8 cellular contexts compared by ENCODE assay signal in genomic region chr9:96874947-96875459, GRCh38. TPM values are rescaled to one million over a fixed set of nuclear protein-coding genes. Genes with fewer than 3 reads are reported as not detected.
A peak's percentile ranks its signal among the peaks of the same experiment; 100 is the strongest.
DNase-seq lines count a peak whose midpoint lies in the region; ATAC-seq, FAIRE-seq and TF ChIP-seq lines count a peak whose summit lies in the region.

No MANE protein-coding gene starts in this region.

- FAIRE-seq in GM19239 (lab: Jason Lieb, UNC) = peak; percentile 86

- in situ Hi-C loops in transverse colon (cut with MboI; ENCODE audit: low pct_ligation_motif_present in 1 of 4, low pct_unique_long_range_greater_than_20kb in 1 of 4, low sequenced_read_pairs in 3 of 4) = loop anchor here in 3 of 4 donors (25.0 kb wide), 3 partner anchors 237 to 737 kb away; no protein-coding TSS in a partner anchor

- no peaks in the 10 kb centered on the region for H3K9me3 ChIP-seq in CD4-positive, alpha-beta T cell (ENCODE audit: control insufficient read depth, low read length)
- H3K9me3 ChIP-seq in lower lobe of right lung (no peaks in the 10 kb centered on the region), transverse colon (no peaks in the 10 kb centered on the region)

- H3K4me1 Mint-ChIP-seq in CD4-positive, alpha-beta T cell (ENCODE audit: low read depth) = peaks cover 24% of the 10 kb centered on the region
- peaks cover 26% of the 10 kb centered on the region for H3K4me1 Mint-ChIP-seq in central memory CD8-positive, alpha-beta T cell

- POLR2A ChIA-PET in CD4-positive, alpha-beta T cell (lab: Charles Lee) = interaction anchor here (1.0 to 1.1 kb wide), 2 partner anchors 24 to 759 kb away, joined by 3 read pairs; partner anchors contain the start of genes NCBP1 and TSTD2

- peaks cover 54% of the 10 kb centered on the region for H3K27me3 ChIP-seq in CD4-positive, alpha-beta T cell (ENCODE audit: control insufficient read depth, insufficient read depth, low read length)
- H3K27me3 ChIP-seq in lower lobe of right lung (ENCODE audit: low read depth) (peaks cover 38% of the 10 kb centered on the region), transverse colon (peaks cover 34% of the 10 kb centered on the region)

- CTCF ChIA-PET in CD4-positive, alpha-beta T cell (lab: Charles Lee) = interaction anchor here (0.6 to 3.2 kb wide), 3 partner anchors 9 to 459 kb away, joined by 3 to 16 read pairs (median 4); no protein-coding TSS in a partner anchor

- no peaks in the 10 kb centered on the region for H3K36me3 Mint-ChIP-seq in CD4-positive, alpha-beta T cell (ENCODE audit: low read depth)
- peaks cover 4% of the 10 kb centered on the region for H3K36me3 Mint-ChIP-seq in central memory CD8-positive, alpha-beta T cell (ENCODE audit: insufficient read depth)

- H3K9me3 Mint-ChIP-seq in CD4-positive, alpha-beta T cell = no peaks in the 10 kb centered on the region
- H3K9me3 Mint-ChIP-seq in central memory CD8-positive, alpha-beta T cell = no peaks in the 10 kb centered on the region

- H3K27me3 Mint-ChIP-seq in CD4-positive, alpha-beta T cell = peaks cover 74% of the 10 kb centered on the region
- peaks cover 38% of the 10 kb centered on the region for H3K27me3 Mint-ChIP-seq in central memory CD8-positive, alpha-beta T cell

- peak in 7 of 10 experiments; percentile 12 to 56 (median 26) for DNase-seq in CD4-positive, alpha-beta T cell
- DNase-seq in GM19239 (ENCODE audit: insufficient read length, low spot score) = no peak
- peak; percentile 94 for DNase-seq in RKO (ENCODE audit: low spot score)
- DNase-seq in central memory CD8-positive, alpha-beta T cell (ENCODE audit: low spot score in 2 of 2) = peak in 1 of 2 donors; percentile 56
- DNase-seq in lower lobe of right lung = no peak
- DNase-seq in transverse colon = peak; percentile 85
- no peak for DNase-seq in D341Med (ENCODE audit: low spot score)

- TF ChIP-seq CTCF in CD4-positive, alpha-beta T cell (IDR thresholded peaks at IDR 0.05) = no peak
- TF ChIP-seq CTCF in lower lobe of right lung (IDR thresholded peaks at IDR 0.05) (no peak), transverse colon (IDR thresholded peaks at IDR 0.05) (no peak)

- H3K27ac Mint-ChIP-seq in CD4-positive, alpha-beta T cell = peak overlapping the region; percentile 64
- H3K27ac Mint-ChIP-seq in central memory CD8-positive, alpha-beta T cell (ENCODE audit: low read depth) = peak overlapping the region; percentile 94

- peak; percentile 82 for TF ChIP-seq POLR2A in transverse colon (IDR thresholded peaks at IDR 0.05)

- peak; percentile 46 for TF ChIP-seq EP300 in transverse colon (IDR thresholded peaks at IDR 0.05; ENCODE audit: low read depth)

- H3K4me3 Mint-ChIP-seq in CD4-positive, alpha-beta T cell = peak overlapping the region; percentile 81
- peak overlapping the region; percentile 81 for H3K4me3 Mint-ChIP-seq in central memory CD8-positive, alpha-beta T cell

- 10 to 29% methylated on average over 2 to 13 of the region's 13 CpGs for WGBS in transverse colon (ENCODE audit: low coverage in 1 of 2), 2 donors

- H3K36me3 ChIP-seq in lower lobe of right lung (no peaks in the 10 kb centered on the region), transverse colon (no peaks in the 10 kb centered on the region)

- intact Hi-C loops in CD4-positive, alpha-beta T cell (cut with DNase I, micrococcal nuclease) = no loop called here
- intact Hi-C loops in lower lobe of right lung (cut with DNase I) (no loop called here), transverse colon (cut with DNase I; ENCODE audit: low total_unique reads) (no loop called here)

- H3K4me3 ChIP-seq in lower lobe of right lung (peak overlapping the region; percentile 56), transverse colon (peak overlapping the region; percentile 22 to 58 (median 44))

- H3K4me1 ChIP-seq in lower lobe of right lung = peaks cover 18% of the 10 kb centered on the region
- peaks cover 0 to 25% (median 5%) of the 10 kb centered on the region in 4 donors for H3K4me1 ChIP-seq in transverse colon

- H3K27ac ChIP-seq in CD4-positive, alpha-beta T cell (ENCODE audit: low read depth, low read length) = peak overlapping the region; percentile 13
- peak overlapping the region; percentile 59 for H3K27ac ChIP-seq in lower lobe of right lung
- peak overlapping the region; percentile 80 to 89 (median 86) for H3K27ac ChIP-seq in transverse colon

- peak; percentile 93 for ATAC-seq in CD4-positive, alpha-beta T cell (ENCODE audit: poor library complexity)
- ATAC-seq in HG03196 (IDR thresholded peaks at IDR 0.05; ENCODE audit: unreplicated experiment) (peak; percentile 47), lower lobe of right lung (peak; percentile 85 to 92)
- ATAC-seq in central memory CD8-positive, alpha-beta T cell (replicated peaks; ENCODE audit: extremely low read depth, poor library complexity, severe bottlenecking) = peak; percentile 91

RNA-seq across cellular contexts. Expression of gene ZNF782, which starts 20.7 kb away (rescaled TPM):
- 1 to 10 TPM; 4.3 to 4.9 TPM for total RNA-seq in CD4-positive, alpha-beta T cell
- total RNA-seq in lower lobe of right lung (6.4 TPM), transverse colon (10 to 100 TPM in 3 of 4 donors, 1 to 10 TPM in 1; 8.2 to 22.4 (median 18.4) TPM)

RNA-seq across cellular contexts. Expression of gene NUTM2G, which starts 53.6 kb away (rescaled TPM):
- total RNA-seq in CD4-positive, alpha-beta T cell = not detected
- not detected for total RNA-seq in lower lobe of right lung
- total RNA-seq in transverse colon = not detected

Comparison
In these comparisons a context has a peak if more than half of its experiments do, and no peak if none do; other contexts are left out.
1. DNase-seq: peak in CD4-positive, alpha-beta T cell (7 of 10), RKO (single experiment) and transverse colon (single experiment); none in GM19239 (single experiment), lower lobe of right lung (single experiment) and D341Med (single experiment).
2. H3K27ac ChIP-seq: peak in every context shown above with its lines; median percentile 86 in transverse colon; 59 in lower lobe of right lung; 13 in CD4-positive, alpha-beta T cell.
3. Peak in every context shown above with its lines, with median percentiles within 50 percentile points of each other: ATAC-seq.